Comparison of ENCODE assay signal across 8 cellular contexts in the genomic region with DNA sequence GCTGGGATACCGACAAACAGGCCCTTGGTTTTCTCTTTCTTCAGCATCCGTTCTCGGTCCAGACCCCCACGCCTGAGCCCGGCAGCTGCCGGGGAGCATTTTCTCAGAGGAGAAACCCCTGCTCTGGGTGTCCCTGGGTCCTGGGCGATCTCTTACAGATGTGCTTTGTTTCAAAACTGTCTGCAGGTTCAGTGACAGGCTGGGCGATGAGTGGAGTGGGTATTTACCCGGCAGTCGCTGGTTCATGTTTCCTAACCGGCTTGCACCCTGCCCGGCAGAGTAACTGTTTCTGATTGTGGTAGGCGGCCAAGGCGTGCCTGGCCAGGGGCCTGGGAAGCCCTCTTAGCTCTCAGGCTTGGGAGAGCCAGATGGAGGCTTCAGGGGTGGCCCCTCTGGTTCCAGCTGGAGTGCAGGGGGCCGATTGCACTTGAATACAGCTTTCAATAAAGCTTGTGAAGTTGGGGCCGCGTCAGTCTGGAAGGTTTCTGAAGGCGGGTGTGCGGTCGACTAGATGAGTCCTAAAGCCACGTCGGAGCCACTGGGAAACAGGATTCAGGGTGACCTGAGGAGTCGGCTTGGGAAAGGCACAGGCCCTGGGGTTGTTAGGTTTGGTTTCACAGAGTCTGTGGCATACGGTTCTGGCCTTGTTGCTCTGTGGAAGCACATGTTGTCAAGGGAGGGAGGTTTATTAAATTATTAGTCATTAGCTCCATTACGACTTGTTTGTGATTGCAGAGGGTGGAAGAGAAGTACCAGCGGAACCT. TPM values are rescaled to one million over a fixed set of nuclear protein-coding genes. Genes with fewer than 3 reads are reported as not detected.
DNase-seq lines count a peak whose midpoint lies in the region; ATAC-seq and TF ChIP-seq lines count a peak whose summit lies in the region.

No MANE protein-coding gene starts in this region.

- no peak overlapping the region for H3K4ac ChIP-seq in mesendoderm (ENCODE audit: low read depth, low read length)

- peak overlapping the region; percentile 89 for H3K56ac ChIP-seq in mesendoderm (ENCODE audit: low read length)

- WGBS in mesendoderm (ENCODE audit: extremely low coverage, insufficient coverage, low lambda C conversion rate): no CpG with 5 or more reads among the region's 26 CpGs

- peaks cover 67% of the 10 kb centered on the region for H3K4me1 Mint-ChIP-seq in chondrocyte (ENCODE audit: low read depth)

- no peak for DNase-seq in chondrocyte (ENCODE audit: low spot score)
- DNase-seq in mesendoderm: no peak
- DNase-seq in cortex of kidney (lab: John Stamatoyannopoulos, UW): no peak
- DNase-seq in NK-92 treated with Interleukin-12 subunit alpha and Interleukin-12 subunit beta, amount 100 ng/mL, for 24 hours (lab: John Stamatoyannopoulos, UW): no peak

- H3K36me3 Mint-ChIP-seq in chondrocyte (ENCODE audit: low read depth): no peaks in the 10 kb centered on the region

- no peaks in the 10 kb centered on the region for H3K9me3 ChIP-seq in HUES6 (ENCODE audit: control insufficient read depth, insufficient read depth, low read depth, low read length)

- H3K36me3 ChIP-seq in HUES6 (ENCODE audit: control insufficient read depth, insufficient read depth, low read length): no peaks in the 10 kb centered on the region
- no peaks in the 10 kb centered on the region for H3K36me3 ChIP-seq in mesendoderm (ENCODE audit: control insufficient read depth, insufficient read depth, low read length)

- H4K5ac ChIP-seq in mesendoderm (ENCODE audit: low read length): no peak overlapping the region

- peaks cover 30% of the 10 kb centered on the region for H3K4me1 ChIP-seq in HUES6 (ENCODE audit: control insufficient read depth, insufficient read depth, low read length)
- no peaks in the 10 kb centered on the region for H3K4me1 ChIP-seq in mesendoderm (ENCODE audit: control insufficient read depth, low read depth, low read length)

- H3K27me3 ChIP-seq in HUES6 (ENCODE audit: control insufficient read depth, insufficient read depth, low read length) (peaks cover 27% of the 10 kb centered on the region), mesendoderm (ENCODE audit: insufficient read depth, low read length, poor library complexity) (no peaks in the 10 kb centered on the region)

- no peaks in the 10 kb centered on the region for H3K79me2 ChIP-seq in mesendoderm (ENCODE audit: control insufficient read depth, insufficient read depth, low read length)

- no peak overlapping the region for H2BK5ac ChIP-seq in mesendoderm (ENCODE audit: low read length)

- peaks cover 12% of the 10 kb centered on the region for H3K79me1 ChIP-seq in mesendoderm (ENCODE audit: low read length)

- H2BK15ac ChIP-seq in mesendoderm (replicated peaks; ENCODE audit: low read depth): no peak overlapping the region

- no peak overlapping the region for H4K8ac ChIP-seq in mesendoderm (ENCODE audit: low read depth, low read length)

- H3K9ac ChIP-seq in HUES6 (ENCODE audit: low read length) (no peak overlapping the region), mesendoderm (ENCODE audit: low read length) (peak overlapping the region; percentile 77)

- peak overlapping the region; percentile 57 for H3K27ac Mint-ChIP-seq in chondrocyte (ENCODE audit: unreplicated experiment)

- no peak for TF ChIP-seq CTCF in 22Rv1 (IDR thresholded peaks at IDR 0.05)
- TF ChIP-seq CTCF in chondrocyte (IDR thresholded peaks at IDR 0.05): no peak

- no peaks in the 10 kb centered on the region for H3K9me3 Mint-ChIP-seq in chondrocyte (ENCODE audit: low read depth)

- H3K4me3 ChIP-seq in HUES6 (ENCODE audit: low read depth, low read length) (peak overlapping the region; percentile 86), mesendoderm (ENCODE audit: low read length) (no peak overlapping the region)

- peak overlapping the region; percentile 85 for H3K4me3 Mint-ChIP-seq in chondrocyte (ENCODE audit: unreplicated experiment)

- no peak overlapping the region for H2BK120ac ChIP-seq in mesendoderm (ENCODE audit: low read depth, low read length)

- H3K27ac ChIP-seq in 22Rv1 (peak overlapping the region; percentile 69), HUES6 (ENCODE audit: low read depth, low read length) (no peak overlapping the region), mesendoderm (ENCODE audit: low read depth, low read length) (no peak overlapping the region)

- no peak overlapping the region for H3K18ac ChIP-seq in mesendoderm (ENCODE audit: low read length)

- H3K27me3 Mint-ChIP-seq in chondrocyte (ENCODE audit: low read depth): no peaks in the 10 kb centered on the region

- peak overlapping the region; percentile 45 for H3K23ac ChIP-seq in mesendoderm (ENCODE audit: low read length)

- peak overlapping the region; percentile 17 for H3K4me2 ChIP-seq in mesendoderm (ENCODE audit: low read length)

- ATAC-seq in HG03108 (IDR thresholded peaks at IDR 0.05; ENCODE audit: unreplicated experiment) (no peak), HG03354 (IDR thresholded peaks at IDR 0.05; ENCODE audit: poor library complexity, severe bottlenecking, unreplicated experiment) (no peak)

- no peak overlapping the region for H2AK5ac ChIP-seq in mesendoderm (ENCODE audit: low read length)

RNA-seq across cellular contexts. Expression of a gene that starts 1.4 kb away (rescaled TPM):
- 28.9 to 43.6 TPM (median 29.5 TPM) in 3 replicates for total RNA-seq in chondrocyte
- 12.3 TPM for polyA plus RNA-seq in mesendoderm (2013, experiment 1 of 2)
- 11.6 TPM for polyA plus RNA-seq in mesendoderm (2013, experiment 2 of 2)

RNA-seq across cellular contexts. Expression of a gene that starts 44.7 kb away (rescaled TPM):
- total RNA-seq in chondrocyte: 27.6 to 33.0 TPM (median 28.4 TPM) in 3 replicates
- polyA plus RNA-seq in mesendoderm (2013, experiment 1 of 2): 11.6 TPM
- polyA plus RNA-seq in mesendoderm (2013, experiment 2 of 2): 11.8 TPM
